ENCODE assay signal across 26 cellular contexts in genomic region chr17:37831492-37831891, GRCh38.
"Had no signal": no experiment of that assay in that cellular context is flagged by ENCODE, and none has a peak within 500 bp of the region (broad histone marks: within the 10 kb centered on the region; RNA-seq: fewer than 3 reads in every experiment).

No MANE protein-coding gene starts in this region.

- H3K9me3 ChIP-seq: adrenal gland, body of pancreas, breast epithelium, Peyer's patch had no signal

- H3K9me3 Mint-ChIP-seq: activated CD4-positive, alpha-beta T cell treated with anti-CD3 and anti-CD28 coated beads, Interleukin-2, amount 10 ng/mL, durations not matched to agents 24 days and 14 days; activated CD8-positive, alpha-beta T cell treated with anti-CD3 and anti-CD28 coated beads for 36 hours; activated naive CD4-positive, alpha-beta T cell treated with anti-CD3 and anti-CD28 coated beads for 36 hours; activated naive CD4-positive, alpha-beta T cell treated with anti-CD3 and anti-CD28 coated beads, Interleukin-2, amount 50 U/mL, for 72 hours had no signal

- FAIRE-seq: astrocyte, TTC549 had no signal

- ATAC-seq: activated CD8-positive, alpha-beta T cell treated with anti-CD3 and anti-CD28 coated beads for 36 hours; activated naive CD4-positive, alpha-beta T cell treated with anti-CD3 and anti-CD28 coated beads, Interleukin-2, amount 50 U/mL, for 72 hours; body of pancreas; PC-3; Right ventricle myocardium inferior had no signal

- DNase-seq: activated CD4-positive, alpha-beta T cell treated with anti-CD3 and anti-CD28 coated beads, Interleukin-2, amount 10 ng/mL, durations not matched to agents 24 days and 14 days; activated CD4-positive, alpha-beta T cell treated with anti-CD3 and anti-CD28 coated beads, Interleukin-2, amount 50 U/mL, for 4 hours; activated CD8-positive, alpha-beta T cell treated with anti-CD3 and anti-CD28 coated beads for 36 hours; activated gamma-delta T cell treated with Interleukin-2 at 50 U/mL for 16 hours; activated naive CD4-positive, alpha-beta T cell treated with anti-CD3 and anti-CD28 coated beads for 36 hours; activated T-cell treated with anti-CD3 and anti-CD28 coated beads, Interleukin-2, amount 50 U/mL, for 1 hour; adrenal gland; body of pancreas; KG1; MM.1S; MV-4-11; NCI-H1092; NCI-H1436 treated with DMSO at 0.1 percent for 48 hours; NCI-H2029; NCI-H345; NCI-H524 treated with DMSO at 0.1 percent for 48 hours; NK-92 treated with Interleukin-12 subunit alpha and Interleukin-12 subunit beta, amount 100 ng/mL, for 24 hours; PC-3; Peyer's patch; SIG-M5 had no signal

- H3K27ac ChIP-seq: adrenal gland, body of pancreas, breast epithelium, Peyer's patch, RWPE1 had no signal

- H3K27me3 ChIP-seq: adrenal gland, body of pancreas, breast epithelium, Peyer's patch had no signal

- H3K27ac Mint-ChIP-seq: activated CD4-positive, alpha-beta T cell treated with anti-CD3 and anti-CD28 coated beads, Interleukin-2, amount 10 ng/mL, durations not matched to agents 24 days and 14 days; activated CD8-positive, alpha-beta T cell treated with anti-CD3 and anti-CD28 coated beads for 36 hours; activated naive CD4-positive, alpha-beta T cell treated with anti-CD3 and anti-CD28 coated beads for 36 hours; activated naive CD4-positive, alpha-beta T cell treated with anti-CD3 and anti-CD28 coated beads, Interleukin-2, amount 50 U/mL, for 72 hours had no signal

- H3K36me3 Mint-ChIP-seq: activated naive CD4-positive, alpha-beta T cell treated with anti-CD3 and anti-CD28 coated beads, Interleukin-2, amount 50 U/mL, for 72 hours had no signal

- H3K36me3 ChIP-seq: adrenal gland, breast epithelium, Peyer's patch had no signal

- H3K4me3 ChIP-seq: adrenal gland, body of pancreas, breast epithelium, Peyer's patch had no signal

- H3K4me3 Mint-ChIP-seq: activated CD4-positive, alpha-beta T cell treated with anti-CD3 and anti-CD28 coated beads, Interleukin-2, amount 10 ng/mL, durations not matched to agents 24 days and 14 days; activated CD8-positive, alpha-beta T cell treated with anti-CD3 and anti-CD28 coated beads for 36 hours; activated naive CD4-positive, alpha-beta T cell treated with anti-CD3 and anti-CD28 coated beads for 36 hours had no signal

- H3K4me1 ChIP-seq: body of pancreas, breast epithelium, Peyer's patch had no signal
